2 cellular contexts compared by ENCODE assay signal in the genomic region with DNA sequence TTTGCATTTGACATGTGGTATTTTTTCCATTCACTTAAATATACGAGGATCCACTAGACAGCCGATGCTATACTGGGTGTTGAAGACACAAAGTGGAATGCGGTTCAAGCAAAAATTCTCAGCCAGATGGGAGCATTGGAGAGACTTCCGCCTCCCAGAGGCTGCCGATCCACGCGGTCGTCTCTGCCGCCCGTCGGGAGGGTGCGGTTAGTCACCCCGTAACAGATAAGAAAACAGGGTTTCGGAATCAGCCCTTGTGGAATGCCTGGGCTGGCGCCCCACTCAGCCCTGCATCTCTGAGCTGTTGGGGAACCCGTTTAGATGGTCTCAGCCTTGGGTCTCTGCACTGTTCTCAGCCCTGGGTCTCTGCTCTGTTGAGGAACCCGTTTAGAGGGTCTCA.
TF ChIP-seq lines count a peak whose summit lies in the region.

No MANE protein-coding gene starts in this region.

TF ChIP-seq in WTC11, 78 proteins besides CTCF, POLR2A, EP300 and RAD21:
- TF ChIP-seq RORB (CRISPR knock-in tag; IDR thresholded peaks at IDR 0.05) (no peak), NR1H2 (CRISPR knock-in tag; IDR thresholded peaks at IDR 0.05) (no peak), ESRRA (CRISPR knock-in tag; IDR thresholded peaks at IDR 0.05; ENCODE audit: borderline replicate concordance) (no peak), ZNF396 (CRISPR knock-in tag; IDR thresholded peaks at IDR 0.05; ENCODE audit: borderline replicate concordance) (no peak), ZNF263 (CRISPR knock-in tag; IDR thresholded peaks at IDR 0.05; ENCODE audit: low read depth) (no peak), CBFB (CRISPR knock-in tag; IDR thresholded peaks at IDR 0.05; ENCODE audit: low read depth) (no peak), NFATC4 (CRISPR knock-in tag; IDR thresholded peaks at IDR 0.05) (no peak)
- TF ChIP-seq, protein P1, sequence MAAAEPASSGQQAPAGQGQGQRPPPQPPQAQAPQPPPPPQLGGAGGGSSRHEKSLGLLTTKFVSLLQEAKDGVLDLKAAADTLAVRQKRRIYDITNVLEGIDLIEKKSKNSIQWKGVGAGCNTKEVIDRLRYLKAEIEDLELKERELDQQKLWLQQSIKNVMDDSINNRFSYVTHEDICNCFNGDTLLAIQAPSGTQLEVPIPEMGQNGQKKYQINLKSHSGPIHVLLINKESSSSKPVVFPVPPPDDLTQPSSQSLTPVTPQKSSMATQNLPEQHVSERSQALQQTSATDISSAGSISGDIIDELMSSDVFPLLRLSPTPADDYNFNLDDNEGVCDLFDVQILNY (CRISPR knock-in tag; IDR thresholded peaks at IDR 0.05) = no peak
- TF ChIP-seq, protein P2, sequence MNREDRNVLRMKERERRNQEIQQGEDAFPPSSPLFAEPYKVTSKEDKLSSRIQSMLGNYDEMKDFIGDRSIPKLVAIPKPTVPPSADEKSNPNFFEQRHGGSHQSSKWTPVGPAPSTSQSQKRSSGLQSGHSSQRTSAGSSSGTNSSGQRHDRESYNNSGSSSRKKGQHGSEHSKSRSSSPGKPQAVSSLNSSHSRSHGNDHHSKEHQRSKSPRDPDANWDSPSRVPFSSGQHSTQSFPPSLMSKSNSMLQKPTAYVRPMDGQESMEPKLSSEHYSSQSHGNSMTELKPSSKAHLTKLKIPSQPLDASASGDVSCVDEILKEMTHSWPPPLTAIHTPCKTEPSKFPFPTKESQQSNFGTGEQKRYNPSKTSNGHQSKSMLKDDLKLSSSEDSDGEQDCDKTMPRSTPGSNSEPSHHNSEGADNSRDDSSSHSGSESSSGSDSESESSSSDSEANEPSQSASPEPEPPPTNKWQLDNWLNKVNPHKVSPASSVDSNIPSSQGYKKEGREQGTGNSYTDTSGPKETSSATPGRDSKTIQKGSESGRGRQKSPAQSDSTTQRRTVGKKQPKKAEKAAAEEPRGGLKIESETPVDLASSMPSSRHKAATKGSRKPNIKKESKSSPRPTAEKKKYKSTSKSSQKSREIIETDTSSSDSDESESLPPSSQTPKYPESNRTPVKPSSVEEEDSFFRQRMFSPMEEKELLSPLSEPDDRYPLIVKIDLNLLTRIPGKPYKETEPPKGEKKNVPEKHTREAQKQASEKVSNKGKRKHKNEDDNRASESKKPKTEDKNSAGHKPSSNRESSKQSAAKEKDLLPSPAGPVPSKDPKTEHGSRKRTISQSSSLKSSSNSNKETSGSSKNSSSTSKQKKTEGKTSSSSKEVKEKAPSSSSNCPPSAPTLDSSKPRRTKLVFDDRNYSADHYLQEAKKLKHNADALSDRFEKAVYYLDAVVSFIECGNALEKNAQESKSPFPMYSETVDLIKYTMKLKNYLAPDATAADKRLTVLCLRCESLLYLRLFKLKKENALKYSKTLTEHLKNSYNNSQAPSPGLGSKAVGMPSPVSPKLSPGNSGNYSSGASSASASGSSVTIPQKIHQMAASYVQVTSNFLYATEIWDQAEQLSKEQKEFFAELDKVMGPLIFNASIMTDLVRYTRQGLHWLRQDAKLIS (CRISPR knock-in tag; IDR thresholded peaks at IDR 0.05; ENCODE audit: borderline replicate concordance) = no peak
- TF ChIP-seq, protein P3, sequence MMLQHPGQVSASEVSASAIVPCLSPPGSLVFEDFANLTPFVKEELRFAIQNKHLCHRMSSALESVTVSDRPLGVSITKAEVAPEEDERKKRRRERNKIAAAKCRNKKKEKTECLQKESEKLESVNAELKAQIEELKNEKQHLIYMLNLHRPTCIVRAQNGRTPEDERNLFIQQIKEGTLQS (CRISPR knock-in tag; conservative IDR thresholded peaks at IDR 0.05) = no peak
- TF ChIP-seq, protein P4, sequence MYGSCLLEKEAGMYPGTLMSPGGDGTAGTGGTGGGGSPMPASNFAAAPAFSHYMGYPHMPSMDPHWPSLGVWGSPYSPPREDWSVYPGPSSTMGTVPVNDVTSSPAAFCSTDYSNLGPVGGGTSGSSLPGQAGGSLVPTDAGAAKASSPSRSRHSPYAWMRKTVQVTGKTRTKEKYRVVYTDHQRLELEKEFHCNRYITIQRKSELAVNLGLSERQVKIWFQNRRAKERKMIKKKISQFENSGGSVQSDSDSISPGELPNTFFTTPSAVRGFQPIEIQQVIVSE (CRISPR knock-in tag; IDR thresholded peaks at IDR 0.05; ENCODE audit: borderline replicate concordance) = no peak
- TF ChIP-seq, protein P5, sequence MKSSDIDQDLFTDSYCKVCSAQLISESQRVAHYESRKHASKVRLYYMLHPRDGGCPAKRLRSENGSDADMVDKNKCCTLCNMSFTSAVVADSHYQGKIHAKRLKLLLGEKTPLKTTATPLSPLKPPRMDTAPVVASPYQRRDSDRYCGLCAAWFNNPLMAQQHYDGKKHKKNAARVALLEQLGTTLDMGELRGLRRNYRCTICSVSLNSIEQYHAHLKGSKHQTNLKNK (CRISPR knock-in tag; IDR thresholded peaks at IDR 0.05) = no peak

TF ChIP-seq in H1, 55 proteins besides CTCF, POLR2A, EP300 and RAD21:
- TF ChIP-seq YY1 (IDR thresholded peaks at IDR 0.05; ENCODE audit: low read depth, low read length) (no peak), JUND (IDR thresholded peaks at IDR 0.05; ENCODE audit: low read length) (no peak), SIN3A (conservative IDR thresholded peaks at IDR 0.05 in 1 of 2, IDR thresholded peaks at IDR 0.05 in 1 of 2; ENCODE audit: low read depth in 1 of 2, low read length in 2 of 2) (no peak), ASH2L (IDR thresholded peaks at IDR 0.05; ENCODE audit: low read length) (no peak), NANOG (IDR thresholded peaks at IDR 0.05; ENCODE audit: insufficient read depth, low read depth, low read length, poor library complexity, severe bottlenecking) (no peak), RNF2 (IDR thresholded peaks at IDR 0.05; ENCODE audit: borderline replicate concordance, low read depth, low read length, missing control alignments, poor library complexity, severe bottlenecking) (no peak), SP1 (IDR thresholded peaks at IDR 0.05; ENCODE audit: low read depth, low read length) (no peak), KDM5A (IDR thresholded peaks at IDR 0.05; ENCODE audit: low read length) (no peak), CBX8 (IDR thresholded peaks at IDR 0.05; ENCODE audit: borderline replicate concordance, low read depth, low read length) (no peak), CHD2 (IDR thresholded peaks at IDR 0.05; ENCODE audit: low read length) (no peak)
